ENCODE assay signal across 2 cellular contexts in genomic region chr1:23521588-23521987, GRCh38.
TF ChIP-seq lines count a peak whose summit lies in the region.

No MANE protein-coding gene starts in this region.

TF ChIP-seq in HCT116, 20 proteins besides CTCF, POLR2A, EP300 and RAD21:
- TF ChIP-seq REST (IDR thresholded peaks at IDR 0.05; ENCODE audit: low read depth) (no peak), SP1 (IDR thresholded peaks at IDR 0.05; ENCODE audit: low read depth) (no peak), CBX3 (IDR thresholded peaks at IDR 0.05; ENCODE audit: low read depth) (no peak), YY1 (IDR thresholded peaks at IDR 0.05; ENCODE audit: extremely low read depth, insufficient replicate concordance, low read depth, low read length) (no peak)

TF ChIP-seq in WTC11, 78 proteins besides CTCF, POLR2A, EP300 and RAD21:
- TF ChIP-seq RELA (CRISPR knock-in tag; IDR thresholded peaks at IDR 0.05; ENCODE audit: borderline replicate concordance) (no peak), NR2C2 (CRISPR knock-in tag; IDR thresholded peaks at IDR 0.05) (no peak), GRHL2 (CRISPR knock-in tag; IDR thresholded peaks at IDR 0.05; ENCODE audit: insufficient replicate concordance, severe bottlenecking) (no peak), NFYB (CRISPR knock-in tag; conservative IDR thresholded peaks at IDR 0.05; ENCODE audit: low read depth) (peak; percentile 58), TCF7 (CRISPR knock-in tag; IDR thresholded peaks at IDR 0.05; ENCODE audit: low read depth) (no peak), GTF2I (CRISPR knock-in tag; conservative IDR thresholded peaks at IDR 0.05) (no peak)
